ENCODE assay signal across 13 cellular contexts in genomic region chr3:140530603-140531002, GRCh38.
"Had no signal": no experiment of that assay in that cellular context is flagged by ENCODE, and none has a peak within 500 bp of the region (broad histone marks: within the 10 kb centered on the region; RNA-seq: fewer than 3 reads in every experiment).

No MANE protein-coding gene starts in this region.

- H3K4me1 Mint-ChIP-seq: activated naive CD8-positive, alpha-beta T cell treated with anti-CD3 and anti-CD28 coated beads for 36 hours; naive thymus-derived CD8-positive, alpha-beta T cell; stimulated activated memory B cell treated with anti-CD40 and anti-IgM and Interleukin-4, amounts not matched to agents 10 μg/mL and 1 μg/mL and 100 μg/mL, for 72 hours had no signal

- H3K27me3 ChIP-seq: cardiac muscle cell, heart left ventricle, neutrophil, uterus had no signal

- DNase-seq: activated CD4-positive, CD25-positive, alpha-beta regulatory T cell; activated naive CD8-positive, alpha-beta T cell treated with anti-CD3 and anti-CD28 coated beads for 36 hours; heart left ventricle; naive thymus-derived CD8-positive, alpha-beta T cell; retina; uterus had no signal

- FAIRE-seq: frontal cortex had no signal

- H3K4me3 ChIP-seq: cardiac muscle cell, heart left ventricle, lung, uterus had no signal

- H3K4me3 Mint-ChIP-seq: activated naive CD8-positive, alpha-beta T cell treated with anti-CD3 and anti-CD28 coated beads for 36 hours; activated T-helper 1 cell treated with anti-CD3 and anti-CD28 coated beads, Interleukin-12 subunit alpha, Interleukin-12 subunit beta, Interleukin-2, Interleukin-4 antibody, amounts not matched to agents 30 ng/mL and 10 ng/mL and 1 ng/mL, durations not matched to agents 14 hours and 24 hours and 36 hours; naive thymus-derived CD8-positive, alpha-beta T cell; stimulated activated memory B cell treated with anti-CD40 and anti-IgM and Interleukin-4, amounts not matched to agents 10 μg/mL and 1 μg/mL and 100 μg/mL, for 72 hours had no signal

- H3K27ac ChIP-seq: cardiac muscle cell, epithelial cell of prostate, heart left ventricle, neutrophil, uterus had no signal

- H3K36me3 Mint-ChIP-seq: activated naive CD8-positive, alpha-beta T cell treated with anti-CD3 and anti-CD28 coated beads for 36 hours; stimulated activated memory B cell treated with anti-CD40 and anti-IgM and Interleukin-4, amounts not matched to agents 10 μg/mL and 1 μg/mL and 100 μg/mL, for 72 hours had no signal

- H3K9me3 ChIP-seq: neutrophil, uterus had no signal

- H3K27me3 Mint-ChIP-seq: stimulated activated memory B cell treated with anti-CD40 and anti-IgM and Interleukin-4, amounts not matched to agents 10 μg/mL and 1 μg/mL and 100 μg/mL, for 72 hours had no signal

- H3K27ac Mint-ChIP-seq: activated naive CD8-positive, alpha-beta T cell treated with anti-CD3 and anti-CD28 coated beads for 36 hours; activated T-helper 1 cell treated with anti-CD3 and anti-CD28 coated beads, Interleukin-12 subunit alpha, Interleukin-12 subunit beta, Interleukin-2, Interleukin-4 antibody, amounts not matched to agents 30 ng/mL and 10 ng/mL and 1 ng/mL, durations not matched to agents 14 hours and 24 hours and 36 hours; naive thymus-derived CD8-positive, alpha-beta T cell; stimulated activated memory B cell treated with anti-CD40 and anti-IgM and Interleukin-4, amounts not matched to agents 10 μg/mL and 1 μg/mL and 100 μg/mL, for 72 hours had no signal

- H3K36me3 ChIP-seq: cardiac muscle cell, heart left ventricle, neutrophil, uterus had no signal

- H3K9me3 Mint-ChIP-seq: activated T-helper 1 cell treated with anti-CD3 and anti-CD28 coated beads, Interleukin-12 subunit alpha, Interleukin-12 subunit beta, Interleukin-2, Interleukin-4 antibody, amounts not matched to agents 30 ng/mL and 10 ng/mL and 1 ng/mL, durations not matched to agents 14 hours and 24 hours and 36 hours had no signal

- H3K4me1 ChIP-seq: uterus had no signal
